ENCODE assay signal across 1 cellular context in the genomic region with DNA sequence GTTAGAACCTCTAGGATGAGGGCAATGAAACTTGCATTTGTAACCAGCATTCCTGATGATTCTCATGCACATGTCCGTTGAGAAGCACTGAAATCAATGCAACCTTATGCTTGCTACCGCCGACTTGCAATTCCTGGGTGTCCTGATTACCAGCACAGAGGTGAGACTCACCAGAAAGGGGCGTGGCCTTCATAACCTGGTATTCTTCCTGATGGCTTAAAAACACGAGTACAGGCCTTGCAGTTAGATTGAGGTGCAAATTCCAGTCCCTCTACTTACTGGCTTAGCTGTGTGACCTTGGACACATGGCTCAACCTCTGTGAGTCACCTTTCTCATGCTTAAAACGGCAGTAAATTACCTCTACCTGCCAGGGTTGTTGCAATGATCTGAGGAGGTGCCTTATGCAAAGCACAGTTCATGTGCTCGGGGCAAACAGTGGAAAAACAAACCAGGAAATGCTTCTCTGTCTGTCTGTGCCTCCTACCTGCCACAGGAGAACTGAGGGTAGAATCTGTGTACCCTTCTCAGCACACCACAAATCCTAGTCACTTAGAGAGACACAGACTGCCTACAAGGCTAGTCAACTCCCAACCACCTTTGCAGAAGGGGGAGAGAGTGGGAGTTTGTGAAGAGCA.
A peak's percentile ranks its signal among the peaks of the same experiment; 100 is the strongest.
TF ChIP-seq lines count a peak whose summit lies in the region.

No MANE protein-coding gene starts in this region.

TF ChIP-seq in HepG2, 621 proteins besides CTCF, POLR2A, EP300 and RAD21 (continued from another document):
- TF ChIP-seq, protein P1, sequence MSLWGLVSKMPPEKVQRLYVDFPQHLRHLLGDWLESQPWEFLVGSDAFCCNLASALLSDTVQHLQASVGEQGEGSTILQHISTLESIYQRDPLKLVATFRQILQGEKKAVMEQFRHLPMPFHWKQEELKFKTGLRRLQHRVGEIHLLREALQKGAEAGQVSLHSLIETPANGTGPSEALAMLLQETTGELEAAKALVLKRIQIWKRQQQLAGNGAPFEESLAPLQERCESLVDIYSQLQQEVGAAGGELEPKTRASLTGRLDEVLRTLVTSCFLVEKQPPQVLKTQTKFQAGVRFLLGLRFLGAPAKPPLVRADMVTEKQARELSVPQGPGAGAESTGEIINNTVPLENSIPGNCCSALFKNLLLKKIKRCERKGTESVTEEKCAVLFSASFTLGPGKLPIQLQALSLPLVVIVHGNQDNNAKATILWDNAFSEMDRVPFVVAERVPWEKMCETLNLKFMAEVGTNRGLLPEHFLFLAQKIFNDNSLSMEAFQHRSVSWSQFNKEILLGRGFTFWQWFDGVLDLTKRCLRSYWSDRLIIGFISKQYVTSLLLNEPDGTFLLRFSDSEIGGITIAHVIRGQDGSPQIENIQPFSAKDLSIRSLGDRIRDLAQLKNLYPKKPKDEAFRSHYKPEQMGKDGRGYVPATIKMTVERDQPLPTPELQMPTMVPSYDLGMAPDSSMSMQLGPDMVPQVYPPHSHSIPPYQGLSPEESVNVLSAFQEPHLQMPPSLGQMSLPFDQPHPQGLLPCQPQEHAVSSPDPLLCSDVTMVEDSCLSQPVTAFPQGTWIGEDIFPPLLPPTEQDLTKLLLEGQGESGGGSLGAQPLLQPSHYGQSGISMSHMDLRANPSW (CRISPR knock-in tag; IDR thresholded peaks at IDR 0.05; ENCODE audit: borderline replicate concordance), result no peak
- no peak for TF ChIP-seq HOXD1 (CRISPR knock-in tag; IDR thresholded peaks at IDR 0.05)
- TF ChIP-seq RFX1 (IDR thresholded peaks at IDR 0.05), result no peak
- TF ChIP-seq NFIC (IDR thresholded peaks at IDR 0.05; ENCODE audit: low read length), result peak; percentile 51; the same call in 1 of the 2 replicates
- TF ChIP-seq, protein P2, sequence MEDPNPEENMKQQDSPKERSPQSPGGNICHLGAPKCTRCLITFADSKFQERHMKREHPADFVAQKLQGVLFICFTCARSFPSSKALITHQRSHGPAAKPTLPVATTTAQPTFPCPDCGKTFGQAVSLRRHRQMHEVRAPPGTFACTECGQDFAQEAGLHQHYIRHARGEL (CRISPR knock-in tag; IDR thresholded peaks at IDR 0.05), result no peak
- no peak for TF ChIP-seq ADNP (CRISPR knock-in tag; IDR thresholded peaks at IDR 0.05)
- TF ChIP-seq SP1 (IDR thresholded peaks at IDR 0.05), result no peak
- TF ChIP-seq SP1 (CRISPR knock-in tag; IDR thresholded peaks at IDR 0.05), result peak; percentile 66
- TF ChIP-seq, protein P3, sequence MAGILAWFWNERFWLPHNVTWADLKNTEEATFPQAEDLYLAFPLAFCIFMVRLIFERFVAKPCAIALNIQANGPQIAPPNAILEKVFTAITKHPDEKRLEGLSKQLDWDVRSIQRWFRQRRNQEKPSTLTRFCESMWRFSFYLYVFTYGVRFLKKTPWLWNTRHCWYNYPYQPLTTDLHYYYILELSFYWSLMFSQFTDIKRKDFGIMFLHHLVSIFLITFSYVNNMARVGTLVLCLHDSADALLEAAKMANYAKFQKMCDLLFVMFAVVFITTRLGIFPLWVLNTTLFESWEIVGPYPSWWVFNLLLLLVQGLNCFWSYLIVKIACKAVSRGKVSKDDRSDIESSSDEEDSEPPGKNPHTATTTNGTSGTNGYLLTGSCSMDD (CRISPR knock-in tag; IDR thresholded peaks at IDR 0.05), result no peak
- TF ChIP-seq CBX1 (IDR thresholded peaks at IDR 0.05; ENCODE audit: low read depth), result no peak
- TF ChIP-seq, protein P4, sequence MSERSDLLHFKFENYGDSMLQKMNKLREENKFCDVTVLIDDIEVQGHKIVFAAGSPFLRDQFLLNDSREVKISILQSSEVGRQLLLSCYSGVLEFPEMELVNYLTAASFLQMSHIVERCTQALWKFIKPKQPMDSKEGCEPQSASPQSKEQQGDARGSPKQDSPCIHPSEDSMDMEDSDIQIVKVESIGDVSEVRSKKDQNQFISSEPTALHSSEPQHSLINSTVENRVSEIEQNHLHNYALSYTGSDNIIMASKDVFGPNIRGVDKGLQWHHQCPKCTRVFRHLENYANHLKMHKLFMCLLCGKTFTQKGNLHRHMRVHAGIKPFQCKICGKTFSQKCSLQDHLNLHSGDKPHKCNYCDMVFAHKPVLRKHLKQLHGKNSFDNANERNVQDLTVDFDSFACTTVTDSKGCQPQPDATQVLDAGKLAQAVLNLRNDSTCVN (CRISPR knock-in tag; IDR thresholded peaks at IDR 0.05; ENCODE audit: borderline replicate concordance), result no peak
- no peak for TF ChIP-seq SALL2 (CRISPR knock-in tag; IDR thresholded peaks at IDR 0.05)
- TF ChIP-seq SRY (CRISPR knock-in tag; IDR thresholded peaks at IDR 0.05), result no peak
- TF ChIP-seq ZBTB21 (CRISPR knock-in tag; IDR thresholded peaks at IDR 0.05), result no peak
- no peak for TF ChIP-seq SYNCRIP (IDR thresholded peaks at IDR 0.05; ENCODE audit: insufficient read depth, low read depth, low read length)
- no peak for TF ChIP-seq ZNF30 (CRISPR knock-in tag; IDR thresholded peaks at IDR 0.05)
- TF ChIP-seq FOXK2 (IDR thresholded peaks at IDR 0.05), result peak; percentile 58; the same call in 1 of the 2 replicates
- TF ChIP-seq PITX1 (CRISPR knock-in tag; IDR thresholded peaks at IDR 0.05), result peak; percentile 94
- no peak for TF ChIP-seq ZNF234 (CRISPR knock-in tag; conservative IDR thresholded peaks at IDR 0.05)
- peak; percentile 80; the same call in 1 of the 2 replicates for TF ChIP-seq ZNF235 (CRISPR knock-in tag; IDR thresholded peaks at IDR 0.05; ENCODE audit: borderline replicate concordance)
- TF ChIP-seq, protein P5, sequence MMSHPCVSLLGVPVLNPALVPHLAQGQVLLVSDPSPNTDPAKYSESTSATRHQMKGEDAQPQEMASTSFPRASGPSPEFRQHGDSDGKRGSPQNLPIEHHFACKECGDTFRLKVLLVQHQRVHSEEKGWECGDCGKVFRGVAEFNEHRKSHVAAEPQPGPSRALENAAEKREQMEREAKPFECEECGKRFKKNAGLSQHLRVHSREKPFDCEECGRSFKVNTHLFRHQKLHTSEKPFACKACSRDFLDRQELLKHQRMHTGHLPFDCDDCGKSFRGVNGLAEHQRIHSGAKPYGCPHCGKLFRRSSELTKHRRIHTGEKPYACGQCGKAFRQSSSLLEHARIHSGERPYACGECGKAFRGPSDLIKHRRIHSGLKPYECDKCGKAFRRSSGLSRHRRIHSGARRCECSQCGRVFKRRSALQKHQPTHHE (CRISPR knock-in tag; IDR thresholded peaks at IDR 0.05; ENCODE audit: borderline replicate concordance), result peak; percentile 77; the same call in 1 of the 2 replicates
- no peak for TF ChIP-seq PAX8 (CRISPR knock-in tag; IDR thresholded peaks at IDR 0.05; ENCODE audit: borderline replicate concordance)
- 0 out of 2 replicates have a peak, but pooled peaks have one; percentile 55 for TF ChIP-seq SIN3A (IDR thresholded peaks at IDR 0.05; ENCODE audit: borderline replicate concordance, low read depth, low read length)
- TF ChIP-seq ZNF75D (CRISPR knock-in tag; IDR thresholded peaks at IDR 0.05; ENCODE audit: borderline replicate concordance), result no peak
- TF ChIP-seq ZNF652 (CRISPR knock-in tag; IDR thresholded peaks at IDR 0.05; ENCODE audit: borderline replicate concordance, low read depth), result peak; percentile 58; the same call in 1 of the 2 replicates
- TF ChIP-seq, protein P6, sequence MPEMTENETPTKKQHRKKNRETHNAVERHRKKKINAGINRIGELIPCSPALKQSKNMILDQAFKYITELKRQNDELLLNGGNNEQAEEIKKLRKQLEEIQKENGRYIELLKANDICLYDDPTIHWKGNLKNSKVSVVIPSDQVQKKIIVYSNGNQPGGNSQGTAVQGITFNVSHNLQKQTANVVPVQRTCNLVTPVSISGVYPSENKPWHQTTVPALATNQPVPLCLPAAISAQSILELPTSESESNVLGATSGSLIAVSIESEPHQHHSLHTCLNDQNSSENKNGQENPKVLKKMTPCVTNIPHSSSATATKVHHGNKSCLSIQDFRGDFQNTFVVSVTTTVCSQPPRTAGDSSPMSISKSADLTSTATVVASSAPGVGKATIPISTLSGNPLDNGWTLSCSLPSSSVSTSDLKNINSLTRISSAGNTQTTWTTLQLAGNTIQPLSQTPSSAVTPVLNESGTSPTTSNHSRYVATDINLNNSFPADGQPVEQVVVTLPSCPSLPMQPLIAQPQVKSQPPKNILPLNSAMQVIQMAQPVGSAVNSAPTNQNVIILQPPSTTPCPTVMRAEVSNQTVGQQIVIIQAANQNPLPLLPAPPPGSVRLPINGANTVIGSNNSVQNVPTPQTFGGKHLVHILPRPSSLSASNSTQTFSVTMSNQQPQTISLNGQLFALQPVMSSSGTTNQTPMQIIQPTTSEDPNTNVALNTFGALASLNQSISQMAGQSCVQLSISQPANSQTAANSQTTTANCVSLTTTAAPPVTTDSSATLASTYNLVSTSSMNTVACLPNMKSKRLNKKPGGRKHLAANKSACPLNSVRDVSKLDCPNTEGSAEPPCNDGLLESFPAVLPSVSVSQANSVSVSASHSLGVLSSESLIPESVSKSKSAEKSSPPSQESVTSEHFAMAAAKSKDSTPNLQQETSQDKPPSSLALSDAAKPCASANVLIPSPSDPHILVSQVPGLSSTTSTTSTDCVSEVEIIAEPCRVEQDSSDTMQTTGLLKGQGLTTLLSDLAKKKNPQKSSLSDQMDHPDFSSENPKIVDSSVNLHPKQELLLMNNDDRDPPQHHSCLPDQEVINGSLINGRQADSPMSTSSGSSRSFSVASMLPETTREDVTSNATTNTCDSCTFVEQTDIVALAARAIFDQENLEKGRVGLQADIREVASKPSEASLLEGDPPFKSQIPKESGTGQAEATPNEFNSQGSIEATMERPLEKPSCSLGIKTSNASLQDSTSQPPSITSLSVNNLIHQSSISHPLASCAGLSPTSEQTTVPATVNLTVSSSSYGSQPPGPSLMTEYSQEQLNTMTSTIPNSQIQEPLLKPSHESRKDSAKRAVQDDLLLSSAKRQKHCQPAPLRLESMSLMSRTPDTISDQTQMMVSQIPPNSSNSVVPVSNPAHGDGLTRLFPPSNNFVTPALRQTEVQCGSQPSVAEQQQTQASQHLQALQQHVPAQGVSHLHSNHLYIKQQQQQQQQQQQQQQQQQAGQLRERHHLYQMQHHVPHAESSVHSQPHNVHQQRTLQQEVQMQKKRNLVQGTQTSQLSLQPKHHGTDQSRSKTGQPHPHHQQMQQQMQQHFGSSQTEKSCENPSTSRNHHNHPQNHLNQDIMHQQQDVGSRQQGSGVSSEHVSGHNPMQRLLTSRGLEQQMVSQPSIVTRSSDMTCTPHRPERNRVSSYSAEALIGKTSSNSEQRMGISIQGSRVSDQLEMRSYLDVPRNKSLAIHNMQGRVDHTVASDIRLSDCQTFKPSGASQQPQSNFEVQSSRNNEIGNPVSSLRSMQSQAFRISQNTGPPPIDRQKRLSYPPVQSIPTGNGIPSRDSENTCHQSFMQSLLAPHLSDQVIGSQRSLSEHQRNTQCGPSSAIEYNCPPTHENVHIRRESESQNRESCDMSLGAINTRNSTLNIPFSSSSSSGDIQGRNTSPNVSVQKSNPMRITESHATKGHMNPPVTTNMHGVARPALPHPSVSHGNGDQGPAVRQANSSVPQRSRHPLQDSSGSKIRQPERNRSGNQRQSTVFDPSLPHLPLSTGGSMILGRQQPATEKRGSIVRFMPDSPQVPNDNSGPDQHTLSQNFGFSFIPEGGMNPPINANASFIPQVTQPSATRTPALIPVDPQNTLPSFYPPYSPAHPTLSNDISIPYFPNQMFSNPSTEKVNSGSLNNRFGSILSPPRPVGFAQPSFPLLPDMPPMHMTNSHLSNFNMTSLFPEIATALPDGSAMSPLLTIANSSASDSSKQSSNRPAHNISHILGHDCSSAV (CRISPR knock-in tag; IDR thresholded peaks at IDR 0.05; ENCODE audit: borderline replicate concordance), result no peak
- TF ChIP-seq ZNF772 (CRISPR knock-in tag; IDR thresholded peaks at IDR 0.05), result 0 out of 2 replicates have a peak, but pooled peaks have one; percentile 54
- TF ChIP-seq ZNF34 (CRISPR knock-in tag; IDR thresholded peaks at IDR 0.05; ENCODE audit: borderline replicate concordance), result no peak
